ENCODE assay signal across 32 cellular contexts in genomic region chr3:62793961-62794360, GRCh38.
"Had no signal": no experiment of that assay in that cellular context is flagged by ENCODE, and none has a peak within 500 bp of the region (broad histone marks: within the 10 kb centered on the region; RNA-seq: fewer than 3 reads in every experiment).

No MANE protein-coding gene starts in this region.

- H3K4me3 ChIP-seq: breast epithelium, cardiac muscle cell, colonic mucosa, dorsolateral prefrontal cortex, heart left ventricle had no signal

- H3K27me3 ChIP-seq: breast epithelium, cardiac muscle cell, colonic mucosa, dorsolateral prefrontal cortex, heart left ventricle had no signal

- H3K36me3 Mint-ChIP-seq: activated naive CD8-positive, alpha-beta T cell; brain had no signal

- H3K9me3 Mint-ChIP-seq: activated B cell treated with CpG ODN at 0.5 μM for 24 hours; activated CD8-positive, alpha-beta T cell treated with anti-CD3 and anti-CD28 coated beads for 36 hours; activated T-cell treated with anti-CD3 and anti-CD28 coated beads, Interleukin-2, amount 50 U/mL, for 4 hours; brain; endodermal cell had no signal

- H3K4me1 ChIP-seq: breast epithelium, colonic mucosa, heart left ventricle had no signal

- ATAC-seq: activated CD4-positive, CD25-positive, alpha-beta regulatory T cell treated with anti-CD3 and anti-CD28 coated beads, Interleukin-2, amount 50 U/mL, for 24 hours; activated CD8-positive, alpha-beta T cell treated with anti-CD3 and anti-CD28 coated beads for 36 hours; activated T-cell treated with anti-CD3 and anti-CD28 coated beads, Interleukin-2, amount 50 U/mL, for 4 hours; activated T-helper 17 cell treated with anti-CD3 and anti-CD28 coated beads, Interleukin-2, amount 50 U/mL, for 72 hours; esophagus mucosa; heart left ventricle had no signal

- H3K36me3 ChIP-seq: breast epithelium, cardiac muscle cell, colonic mucosa, heart left ventricle, WERI-Rb-1 had no signal

- H3K4me3 Mint-ChIP-seq: activated B cell treated with CpG ODN at 0.5 μM for 24 hours; activated CD8-positive, alpha-beta T cell treated with anti-CD3 and anti-CD28 coated beads for 36 hours; activated naive CD8-positive, alpha-beta T cell; activated T-cell treated with anti-CD3 and anti-CD28 coated beads, Interleukin-2, amount 50 U/mL, for 4 hours; activated T-helper 17 cell treated with anti-CD3 and anti-CD28 coated beads, Interleukin-2, amount 50 U/mL, for 72 hours; brain; endodermal cell had no signal

- FAIRE-seq: frontal cortex, TTC549 had no signal

- H3K27ac Mint-ChIP-seq: activated B cell treated with CpG ODN at 0.5 μM for 24 hours; activated CD8-positive, alpha-beta T cell treated with anti-CD3 and anti-CD28 coated beads for 36 hours; activated naive CD8-positive, alpha-beta T cell; activated T-helper 17 cell treated with anti-CD3 and anti-CD28 coated beads, Interleukin-2, amount 50 U/mL, for 72 hours; endodermal cell had no signal

- H3K27ac ChIP-seq: breast epithelium, cardiac muscle cell, colonic mucosa, dorsolateral prefrontal cortex, heart left ventricle, WERI-Rb-1 had no signal

- H3K4me1 Mint-ChIP-seq: activated B cell treated with CpG ODN at 0.5 μM for 24 hours; activated T-helper 17 cell treated with anti-CD3 and anti-CD28 coated beads, Interleukin-2, amount 50 U/mL, for 72 hours had no signal

- H3K27me3 Mint-ChIP-seq: activated B cell treated with CpG ODN at 0.5 μM for 24 hours; activated naive CD8-positive, alpha-beta T cell; activated T-helper 17 cell treated with anti-CD3 and anti-CD28 coated beads, Interleukin-2, amount 50 U/mL, for 72 hours had no signal

- DNase-seq: activated B cell treated with CpG ODN at 0.5 μM for 24 hours; activated CD4-positive, alpha-beta T cell treated with anti-CD3 and anti-CD28 coated beads for 48 hours; activated CD4-positive, alpha-beta T cell treated with anti-CD3 and anti-CD28 coated beads, Interleukin-2, amount 50 U/mL, for 1 hour; activated CD4-positive, alpha-beta T cell treated with anti-CD3 and anti-CD28 coated beads, Interleukin-2, amount 50 U/mL, for 48 hours; activated CD8-positive, alpha-beta memory T cell treated with anti-CD3 and anti-CD28 coated beads for 24 hours; activated CD8-positive, alpha-beta T cell treated with anti-CD3 and anti-CD28 coated beads for 36 hours; activated effector memory CD4-positive, alpha-beta T cell treated with Interleukin-2 at 50 U/mL for 16 hours; activated gamma-delta T cell treated with Interleukin-2 at 50 U/mL for 16 hours; activated naive CD4-positive, alpha-beta T cell treated with anti-CD3 and anti-CD28 coated beads, Interleukin-2, amount 50 U/mL, for 16 hours; activated naive CD4-positive, alpha-beta T cell treated with Interleukin-2 at 50 U/mL for 16 hours; activated T-cell treated with anti-CD3 and anti-CD28 coated beads, Interleukin-2, amount 50 U/mL, for 4 hours; amniotic stem cell; anterior cingulate cortex; central memory CD4-positive, alpha-beta T cell; cerebellar nuclear complex; colonic mucosa; dorsolateral prefrontal cortex; effector memory CD4-positive, alpha-beta T cell; endodermal cell; glutamatergic neuron; heart left ventricle; hypothalamus; WERI-Rb-1 had no signal

- H3K9me3 ChIP-seq: breast epithelium, colonic mucosa, heart left ventricle had no signal
